ENCODE assay signal across 8 cellular contexts in the genomic region with DNA sequence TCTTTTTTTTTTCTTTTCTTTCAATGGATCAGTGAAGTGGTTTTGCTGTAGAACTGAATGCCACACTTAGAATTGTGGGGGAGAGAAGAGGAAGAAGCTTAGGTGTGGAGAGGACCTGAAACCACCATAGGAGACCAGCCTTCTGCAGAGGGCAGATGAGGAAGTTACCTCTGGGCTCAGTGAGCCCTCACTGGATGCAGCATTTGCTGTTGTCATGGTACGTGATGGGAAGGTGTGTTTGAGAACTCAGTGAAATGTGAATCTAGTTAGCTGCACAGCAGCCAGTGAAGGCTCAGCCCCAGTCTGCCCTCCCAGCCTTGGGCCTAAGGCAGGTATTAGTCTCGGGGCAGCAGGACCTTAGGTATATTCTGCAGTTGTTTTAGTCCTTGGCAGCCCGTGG. TPM values are rescaled to one million over a fixed set of nuclear protein-coding genes. Genes with fewer than 3 reads are reported as not detected.
DNase-seq lines count a peak whose midpoint lies in the region; ATAC-seq and TF ChIP-seq lines count a peak whose summit lies in the region.

No MANE protein-coding gene starts in this region.

- no peak overlapping the region for H3K4ac ChIP-seq in mesendoderm (ENCODE audit: low read depth, low read length)

- no peak overlapping the region for H4K8ac ChIP-seq in mesendoderm (ENCODE audit: low read depth, low read length)

- no peak overlapping the region for H3K56ac ChIP-seq in mesendoderm (ENCODE audit: low read length)

- H3K4me3 ChIP-seq in HL-60 (replicated peaks; ENCODE audit: insufficient read depth, low read length) (no peak overlapping the region), heart left ventricle (no peak overlapping the region), mesendoderm (ENCODE audit: low read length) (no peak overlapping the region)

- TF ChIP-seq POLR2A in heart left ventricle (IDR thresholded peaks at IDR 0.05) = no peak

- H4K5ac ChIP-seq in mesendoderm (ENCODE audit: low read length) = no peak overlapping the region

- H3K18ac ChIP-seq in mesendoderm (ENCODE audit: low read length) = no peak overlapping the region

- intact Hi-C loops in heart left ventricle (cut with DNase I) = no loop called here

- no peak overlapping the region for H3K23ac ChIP-seq in mesendoderm (ENCODE audit: low read length)

- H3K27me3 ChIP-seq in HL-60 (ENCODE audit: insufficient read depth, poor library complexity, severe bottlenecking) (no peaks in the 10 kb centered on the region), heart left ventricle (no peaks in the 10 kb centered on the region), mesendoderm (ENCODE audit: insufficient read depth, low read length, poor library complexity) (no peaks in the 10 kb centered on the region)

- H2BK5ac ChIP-seq in mesendoderm (ENCODE audit: low read length) = no peak overlapping the region

- H3K9me3 ChIP-seq in heart left ventricle = no peaks in the 10 kb centered on the region

- peak in 1 of 2 experiments; percentile 77 for DNase-seq in HL-60 (ENCODE audit: low read depth in 1 of 2, low spot score in 1 of 2)
- no peak for DNase-seq in heart left ventricle
- no peak for DNase-seq in mesendoderm
- no peak for DNase-seq in EL
- DNase-seq in NCI-H187 (lab: John Stamatoyannopoulos, UW) = no peak
- no peak for DNase-seq in nucleus accumbens (lab: John Stamatoyannopoulos, UW)

- no peaks in the 10 kb centered on the region for H3K79me1 ChIP-seq in mesendoderm (ENCODE audit: low read length)

- H2BK15ac ChIP-seq in mesendoderm (replicated peaks; ENCODE audit: low read depth) = no peak overlapping the region

- 35 to 55% (median 45%) methylated on average over 3 of the region's 3 CpGs for WGBS in heart left ventricle, 4 donors
- whole genome bisulfite sequencing in mesendoderm (ENCODE audit: extremely low coverage, insufficient coverage, low lambda C conversion rate) = no CpG with 5 or more reads among the region's 3 CpGs

- ATAC-seq in GM18511 (IDR thresholded peaks at IDR 0.05; ENCODE audit: unreplicated experiment) (peak; percentile 100), GM21529 (IDR thresholded peaks at IDR 0.05; ENCODE audit: unreplicated experiment) (peak; percentile 100), heart left ventricle (peak in 2 of 4 donors; percentile 10 to 36)

- no peak overlapping the region for H2BK120ac ChIP-seq in mesendoderm (ENCODE audit: low read depth, low read length)

- H3K79me2 ChIP-seq in mesendoderm (ENCODE audit: control insufficient read depth, insufficient read depth, low read length) = no peaks in the 10 kb centered on the region

- no peak overlapping the region for H3K4me2 ChIP-seq in mesendoderm (ENCODE audit: low read length)

- H3K27ac ChIP-seq in HL-60 (replicated peaks) (peak overlapping the region; percentile 3; the same call in 1 of the 2 replicates), heart left ventricle (peak overlapping the region in 11 of 12 donors; percentile 40 to 89 (median 77)), mesendoderm (ENCODE audit: low read depth, low read length) (no peak overlapping the region)

- no peak overlapping the region for H2AK5ac ChIP-seq in mesendoderm (ENCODE audit: low read length)

- H3K4me1 ChIP-seq in heart left ventricle = peaks cover 0 to 66% (median 18%) of the 10 kb centered on the region in 12 donors
- H3K4me1 ChIP-seq in mesendoderm (ENCODE audit: control insufficient read depth, low read depth, low read length) = no peaks in the 10 kb centered on the region

- H3K36me3 ChIP-seq in heart left ventricle = peaks cover 0 to 13% (median 0%) of the 10 kb centered on the region in 9 donors
- no peaks in the 10 kb centered on the region for H3K36me3 ChIP-seq in mesendoderm (ENCODE audit: control insufficient read depth, insufficient read depth, low read length)

- no peak overlapping the region for H3K9ac ChIP-seq in mesendoderm (ENCODE audit: low read length)

- TF ChIP-seq CTCF in HL-60 (IDR thresholded peaks at IDR 0.05; ENCODE audit: insufficient read depth, low read length) (no peak), heart left ventricle (IDR thresholded peaks at IDR 0.05) (no peak)

RNA-seq across cellular contexts. Expression of gene CYFIP2, which starts 17.5 kb away (rescaled TPM):
- 10 to 100 TPM; 27.3 to 62.7 (median 39.1) TPM for total RNA-seq in heart left ventricle
- 10 to 100 TPM; 23.2 TPM for polyA plus RNA-seq in heart left ventricle
- 37.7 TPM for polyA plus RNA-seq in mesendoderm (2013, experiment 1 of 2)
- polyA plus RNA-seq in mesendoderm (2013, experiment 2 of 2) = 37.3 TPM
